In the genomic region with DNA sequence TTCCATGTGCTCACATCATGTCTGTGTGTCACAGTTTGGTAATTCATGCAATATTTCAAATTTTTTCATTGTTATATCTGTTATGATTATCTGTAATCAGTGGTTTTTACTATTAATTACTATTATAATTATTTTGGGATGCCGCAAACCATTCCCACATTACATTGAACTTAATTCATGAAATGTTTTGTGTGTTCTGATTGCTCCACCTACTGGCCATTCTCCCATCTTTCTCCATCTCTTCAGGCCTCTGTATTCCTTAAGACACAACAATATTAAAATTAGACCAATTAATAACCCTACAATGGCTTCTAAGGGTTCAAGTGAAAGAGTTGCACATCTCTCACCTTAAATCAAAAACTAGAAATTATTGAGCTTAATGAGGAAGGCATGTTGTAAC, we compare ENCODE assay signal across 9 cellular contexts.
A peak's percentile ranks its signal among the peaks of the same experiment; 100 is the strongest.
DNase-seq lines count a peak whose midpoint lies in the region; ATAC-seq, FAIRE-seq and TF ChIP-seq lines count a peak whose summit lies in the region.
"Had no signal": no experiment of that assay in that cellular context is flagged by ENCODE, and none has a peak within 500 bp of the region (broad histone marks: within the 10 kb centered on the region; RNA-seq: fewer than 3 reads in every experiment).

No MANE protein-coding gene starts in this region.

- no peak overlapping the region for H3K27ac Mint-ChIP-seq in activated naive CD8-positive, alpha-beta T cell treated with anti-CD3 and anti-CD28 coated beads, Interleukin-2, amount 50 U/mL, for 24 hours

- H3K9me3 Mint-ChIP-seq in activated naive CD8-positive, alpha-beta T cell treated with anti-CD3 and anti-CD28 coated beads, Interleukin-2, amount 50 U/mL, for 24 hours, result peaks cover 5% of the 10 kb centered on the region

- TF ChIP-seq CTCF in GM12874 (IDR thresholded peaks at IDR 0.05; ENCODE audit: insufficient read depth, low read depth, low read length), result peak; percentile 17; the same call in 1 of the 2 replicates

- no peaks in the 10 kb centered on the region for H3K4me1 Mint-ChIP-seq in activated naive CD8-positive, alpha-beta T cell treated with anti-CD3 and anti-CD28 coated beads, Interleukin-2, amount 50 U/mL, for 24 hours

- H3K36me3 Mint-ChIP-seq in activated naive CD8-positive, alpha-beta T cell treated with anti-CD3 and anti-CD28 coated beads, Interleukin-2, amount 50 U/mL, for 24 hours (ENCODE audit: low read depth), result no peaks in the 10 kb centered on the region

- DNase-seq in NCI-H460 (ENCODE audit: extremely low read depth, low read depth) (peak; percentile 29), non-pigmented ciliary epithelial cell (ENCODE audit: low read depth) (peak; percentile 3)
- no peak for DNase-seq in stimulated activated CD4-positive, alpha-beta T cell treated with anti-CD3 and anti-CD28 coated beads, Interleukin-15, amount 100 ng/mL, for 24 hours
- no peak for DNase-seq in activated naive CD8-positive, alpha-beta T cell treated with anti-CD3 and anti-CD28 coated beads, Interleukin-2, amount 50 U/mL, for 24 hours
- DNase-seq: NCI-H1436 treated with DMSO at 0.1 percent for 48 hours had no signal

- no peaks in the 10 kb centered on the region for H3K27me3 Mint-ChIP-seq in activated naive CD8-positive, alpha-beta T cell treated with anti-CD3 and anti-CD28 coated beads, Interleukin-2, amount 50 U/mL, for 24 hours

- no peak overlapping the region for H3K4me3 Mint-ChIP-seq in activated naive CD8-positive, alpha-beta T cell treated with anti-CD3 and anti-CD28 coated beads, Interleukin-2, amount 50 U/mL, for 24 hours

- ATAC-seq in GM18858 (IDR thresholded peaks at IDR 0.05; ENCODE audit: unreplicated experiment), result no peak
- ATAC-seq in HG02610 (IDR thresholded peaks at IDR 0.05; ENCODE audit: unreplicated experiment), result no peak
- no peak for ATAC-seq in activated naive CD8-positive, alpha-beta T cell treated with anti-CD3 and anti-CD28 coated beads, Interleukin-2, amount 50 U/mL, for 24 hours

- FAIRE-seq in endometrium (lab: Jason Lieb, UNC), result peak; percentile 94

Comparison
In these comparisons a context has a peak if more than half of its experiments do, and no peak if none do; other contexts are left out.
1. DNase-seq: peak in NCI-H460 (single experiment) and non-pigmented ciliary epithelial cell (single experiment); none in stimulated activated CD4-positive, alpha-beta T cell treated with anti-CD3 and anti-CD28 coated beads, Interleukin-15, amount 100 ng/mL, for 24 hours (single experiment) and activated naive CD8-positive, alpha-beta T cell treated with anti-CD3 and anti-CD28 coated beads, Interleukin-2, amount 50 U/mL, for 24 hours (single experiment).